1 cellular context compared by ENCODE assay signal in genomic region chr4:153005914-153006381, GRCh38.
TF ChIP-seq lines count a peak whose summit lies in the region.

No MANE protein-coding gene starts in this region.

TF ChIP-seq in WTC11, 78 proteins besides CTCF, POLR2A, EP300 and RAD21 (continued from another document):
- TF ChIP-seq ZNF121 (CRISPR knock-in tag; IDR thresholded peaks at IDR 0.05) (no peak), ZNF138 (CRISPR knock-in tag; conservative IDR thresholded peaks at IDR 0.05) (no peak), OVOL2 (CRISPR knock-in tag; IDR thresholded peaks at IDR 0.05; ENCODE audit: borderline replicate concordance) (no peak), EMX1 (CRISPR knock-in tag; IDR thresholded peaks at IDR 0.05) (no peak), ATF1 (CRISPR knock-in tag; IDR thresholded peaks at IDR 0.05) (no peak), FOXJ3 (CRISPR knock-in tag; IDR thresholded peaks at IDR 0.05; ENCODE audit: borderline replicate concordance) (no peak), NFYB (CRISPR knock-in tag; conservative IDR thresholded peaks at IDR 0.05; ENCODE audit: low read depth) (no peak), NFE2L1 (CRISPR knock-in tag; IDR thresholded peaks at IDR 0.05) (no peak), ZNF425 (CRISPR knock-in tag; conservative IDR thresholded peaks at IDR 0.05) (no peak)
